8 cellular contexts compared by ENCODE assay signal in genomic region chr19:52821206-52821960, GRCh38. TPM values are rescaled to one million over a fixed set of nuclear protein-coding genes. Genes with fewer than 3 reads are reported as not detected.
A peak's percentile ranks its signal among the peaks of the same experiment; 100 is the strongest.
DNase-seq lines count a peak whose midpoint lies in the region; ATAC-seq and TF ChIP-seq lines count a peak whose summit lies in the region.
"Not testable (repeated sequence)": the region's sequence is repeated elsewhere in the genome, so short reads cannot be mapped to it uniquely, and the experiment has no call there.

TSS of gene ZNF28 (minus strand) at chr19:52821633. CDS start at chr19:52817958, 3,675 bp downstream.

- H3K4me3 ChIP-seq in AG09309 (ENCODE audit: control insufficient read depth, low read depth, low read length), result peak within 1 kb of the TSS; percentile 62

- not testable (repeated sequence) for TF ChIP-seq CTCF in AG09309 (IDR thresholded peaks at IDR 0.05; ENCODE audit: control insufficient read depth, insufficient read depth, low read depth, low read length, missing control alignments)

- peak; percentile 94 for ATAC-seq in GM19043 (IDR thresholded peaks at IDR 0.05; ENCODE audit: low read depth, unreplicated experiment)
- peak; percentile 94 for ATAC-seq in HG03175 (IDR thresholded peaks at IDR 0.05; ENCODE audit: unreplicated experiment)

- DNase-seq in AG09309 (ENCODE audit: low read depth), result not testable (repeated sequence)
- DNase-seq in NCI-H510A (lab: John Stamatoyannopoulos, UW), result peak; percentile 15
- peak; percentile 66 to 75 for DNase-seq in activated CD4-positive, alpha-beta T cell treated with anti-CD3 and anti-CD28 coated beads, Interleukin-2, amount 50 U/mL, for 48 hours
- peak; percentile 49 for DNase-seq in dermis blood vessel endothelial cell
- peak; percentile 82 for DNase-seq in left kidney (ENCODE audit: low read depth, low spot score)
- DNase-seq in stimulated activated CD4-positive, alpha-beta T cell treated with anti-CD3 and anti-CD28 coated beads, Interleukin-15, amount 100 ng/mL, for 1 hour (ENCODE audit: low read depth in 1 of 2, low spot score in 1 of 2), result peak; percentile 25 to 39

RNA-seq across cellular contexts. Expression of gene ZNF28, which starts in this region (rescaled TPM):
- 29.6 and 30.5 TPM in 2 replicates for total RNA-seq in dermis blood vessel endothelial cell
